Comparison of ENCODE assay signal across 9 cellular contexts in genomic region chr6:40997256-40997957, GRCh38. TPM values are rescaled to one million over a fixed set of nuclear protein-coding genes. Genes with fewer than 3 reads are reported as not detected.
DNase-seq lines count a peak whose midpoint lies in the region; ATAC-seq and TF ChIP-seq lines count a peak whose summit lies in the region.
"Had no signal": no experiment of that assay in that cellular context is flagged by ENCODE, and none has a peak within 500 bp of the region (broad histone marks: within the 10 kb centered on the region; RNA-seq: fewer than 3 reads in every experiment).

No MANE protein-coding gene starts in this region.

- TF ChIP-seq CTCF in HFF-Myc (IDR thresholded peaks at IDR 0.05; ENCODE audit: low read depth, low read length, missing control alignments) (no peak), stomach (IDR thresholded peaks at IDR 0.05) (no peak)

- intact Hi-C loops in stomach (cut with DNase I; ENCODE audit: low total_unique reads) = no loop called here

- no peaks in the 10 kb centered on the region for H3K27me3 ChIP-seq in stomach

- H3K27ac Mint-ChIP-seq in stimulated activated effector memory CD8-positive, alpha-beta T cell treated with anti-CD3 and anti-CD28 coated beads, Interleukin-12 subunit alpha, Interleukin-12 subunit beta, amount 100 ng/mL, for 72 hours = no peak overlapping the region

- H3K4me1 ChIP-seq in stomach = peaks cover 23 to 52% (median 39%) of the 10 kb centered on the region in 4 donors

- no peaks in the 10 kb centered on the region for H3K36me3 Mint-ChIP-seq in stimulated activated effector memory CD8-positive, alpha-beta T cell treated with anti-CD3 and anti-CD28 coated beads, Interleukin-12 subunit alpha, Interleukin-12 subunit beta, amount 100 ng/mL, for 72 hours

- DNase-seq in HFF-Myc (ENCODE audit: extremely low read depth, low read depth) = peak; percentile 24
- DNase-seq in amniotic epithelial cell (ENCODE audit: low read depth) = peak; percentile 66
- peak; percentile 83 for DNase-seq in iPS-NIHi11 (ENCODE audit: low spot score)
- peak; percentile 67 for DNase-seq in stomach
- DNase-seq in stimulated activated effector memory CD8-positive, alpha-beta T cell treated with anti-CD3 and anti-CD28 coated beads, Interleukin-12 subunit alpha, Interleukin-12 subunit beta, amount 100 ng/mL, for 72 hours (ENCODE audit: low spot score in 2 of 2) = no peak

- no peaks in the 10 kb centered on the region for H3K4me1 Mint-ChIP-seq in stimulated activated effector memory CD8-positive, alpha-beta T cell treated with anti-CD3 and anti-CD28 coated beads, Interleukin-12 subunit alpha, Interleukin-12 subunit beta, amount 100 ng/mL, for 72 hours

- TF ChIP-seq POLR2A in stomach (IDR thresholded peaks at IDR 0.05) = no peak

- H3K36me3 ChIP-seq in stomach = no peaks in the 10 kb centered on the region

- H3K4me3 Mint-ChIP-seq in stimulated activated effector memory CD8-positive, alpha-beta T cell treated with anti-CD3 and anti-CD28 coated beads, Interleukin-12 subunit alpha, Interleukin-12 subunit beta, amount 100 ng/mL, for 72 hours = no peak overlapping the region

- ATAC-seq in GM18870 (IDR thresholded peaks at IDR 0.05; ENCODE audit: unreplicated experiment) (no peak), GM19035 (IDR thresholded peaks at IDR 0.05; ENCODE audit: unreplicated experiment) (no peak), HG03039 (IDR thresholded peaks at IDR 0.05; ENCODE audit: unreplicated experiment) (no peak)
- no peak for ATAC-seq in stimulated activated effector memory CD8-positive, alpha-beta T cell treated with anti-CD3 and anti-CD28 coated beads, Interleukin-12 subunit alpha, Interleukin-12 subunit beta, amount 100 ng/mL, for 72 hours

- H3K27ac ChIP-seq in stomach = peak overlapping the region; percentile 75 to 85 (median 82)

- no peak for TF ChIP-seq EP300 in stomach (IDR thresholded peaks at IDR 0.05)

- H3K9me3 ChIP-seq in stomach = no peaks in the 10 kb centered on the region

- no peaks in the 10 kb centered on the region for H3K9me3 Mint-ChIP-seq in stimulated activated effector memory CD8-positive, alpha-beta T cell treated with anti-CD3 and anti-CD28 coated beads, Interleukin-12 subunit alpha, Interleukin-12 subunit beta, amount 100 ng/mL, for 72 hours

- H3K4me3 ChIP-seq in HFF-Myc (replicated peaks; ENCODE audit: low read depth, low read length) (no peak overlapping the region), stomach (no peak overlapping the region)

- 22 to 33% (median 22%) methylated on average over 4 of the region's 4 CpGs for WGBS in stomach, 5 donors

RNA-seq across cellular contexts. Expression of gene UNC5CL, which starts 41.6 kb away (rescaled TPM):
- 10 to 100 TPM in 4 of 5 donors, 1 to 10 TPM in 1; 2.3 to 84.8 (median 58.3) TPM for total RNA-seq in stomach
- 10 to 100 TPM in 1 of 3 donors, 1 to 10 TPM in 2; 4.4 to 13.0 (median 9.7) TPM for polyA plus RNA-seq in stomach

RNA-seq across cellular contexts. Expression of gene TSPO2, which starts 44.9 kb away (rescaled TPM):
- total RNA-seq in stomach = not detected
- 1 to 10 TPM in 1 of 3 donors, under 1 TPM in 2; 0.15 to 1.4 (median 0.92) TPM for polyA plus RNA-seq in stomach
- polyA plus RNA-seq: neural cell had no signal

RNA-seq across cellular contexts. Expression of gene APOBEC2, which starts 55.6 kb away (rescaled TPM):
- 10 to 100 TPM in 1 of 5 donors, 1 to 10 TPM in 1, not detected in 3; 7.2 to 12.6 TPM for total RNA-seq in stomach
- polyA plus RNA-seq in stomach = 10 to 100 TPM in 2 of 3 donors, 1 to 10 TPM in 1; 7.6 to 36.7 (median 11.3) TPM
- polyA plus RNA-seq: neural cell had no signal

Comparison
In these comparisons a context has a peak if more than half of its experiments do, and no peak if none do; other contexts are left out.
1. DNase-seq: peak in HFF-Myc (single experiment), amniotic epithelial cell (single experiment), iPS-NIHi11 (single experiment) and stomach (single experiment); none in stimulated activated effector memory CD8-positive, alpha-beta T cell treated with anti-CD3 and anti-CD28 coated beads, Interleukin-12 subunit alpha, Interleukin-12 subunit beta, amount 100 ng/mL, for 72 hours (0 of 2).